8 cellular contexts compared by ENCODE assay signal in the genomic region with DNA sequence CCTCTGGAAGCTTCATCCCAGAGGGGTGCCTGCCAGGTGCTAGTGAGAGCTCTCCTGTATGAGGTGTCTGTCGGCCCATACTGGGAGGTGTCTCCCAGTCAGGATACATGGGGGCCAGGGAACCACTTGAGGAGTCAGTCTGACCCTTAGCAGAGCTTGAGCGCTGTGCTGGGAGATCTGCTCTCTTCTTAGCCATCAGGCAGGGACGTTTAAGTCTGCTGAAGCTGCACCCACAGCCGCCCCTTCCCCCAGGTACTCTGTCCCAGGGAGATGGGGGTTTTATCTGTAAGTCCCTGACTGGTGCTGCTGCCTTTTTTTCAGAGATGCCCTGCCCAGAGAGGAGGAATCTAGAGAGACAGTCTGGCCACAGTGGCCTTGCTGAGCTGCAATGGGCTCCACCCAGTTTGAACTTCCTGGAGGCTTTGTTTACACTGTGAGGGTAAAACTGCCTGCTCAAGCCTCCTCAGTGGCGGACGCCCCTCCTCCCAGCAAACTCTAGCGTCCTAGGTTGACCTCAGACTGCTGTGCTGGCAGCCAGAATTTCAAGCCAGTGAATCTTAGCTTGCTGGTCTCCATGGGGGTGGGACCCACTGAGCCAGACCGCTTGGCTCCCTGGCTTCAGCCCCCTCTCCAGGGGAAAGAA.
DNase-seq lines count a peak whose midpoint lies in the region; ATAC-seq and TF ChIP-seq lines count a peak whose summit lies in the region.
"Not testable (repeated sequence)": the region's sequence is repeated elsewhere in the genome, so short reads cannot be mapped to it uniquely, and the experiment has no call there.

No MANE protein-coding gene starts in this region.

- not testable (repeated sequence) for H3K56ac ChIP-seq in mesendoderm (ENCODE audit: low read length)

- not testable (repeated sequence) for H3K4me3 Mint-ChIP-seq in Caco-2 (ENCODE audit: unreplicated experiment); WTC11
- peak overlapping the region; percentile 16 for H3K4me3 Mint-ChIP-seq in activated T-helper 17 cell treated with anti-CD3 and anti-CD28 coated beads, Interleukin-2, amount 50 U/mL, for 72 hours

- H2BK5ac ChIP-seq in mesendoderm (ENCODE audit: low read length): not testable (repeated sequence)

- H2BK120ac ChIP-seq in mesendoderm (ENCODE audit: low read depth, low read length): not testable (repeated sequence)

- not testable (repeated sequence) for H3K79me1 ChIP-seq in mesendoderm (ENCODE audit: low read length)

- H3K4me1 Mint-ChIP-seq in Caco-2 (ENCODE audit: low read depth, unreplicated experiment); WTC11; activated T-helper 17 cell treated with anti-CD3 and anti-CD28 coated beads, Interleukin-2, amount 50 U/mL, for 72 hours: not testable (repeated sequence)

- H3K36me3 Mint-ChIP-seq in Caco-2 (ENCODE audit: insufficient read depth, unreplicated experiment); WTC11; activated T-helper 17 cell treated with anti-CD3 and anti-CD28 coated beads, Interleukin-2, amount 50 U/mL, for 72 hours (ENCODE audit: low read depth): not testable (repeated sequence)

- not testable (repeated sequence) for H3K27ac Mint-ChIP-seq in Caco-2 (ENCODE audit: unreplicated experiment); WTC11
- H3K27ac Mint-ChIP-seq in activated T-helper 17 cell treated with anti-CD3 and anti-CD28 coated beads, Interleukin-2, amount 50 U/mL, for 72 hours: peak overlapping the region; percentile 7

- H3K23ac ChIP-seq in mesendoderm (ENCODE audit: low read length): not testable (repeated sequence)

- not testable (repeated sequence) for H2AK5ac ChIP-seq in mesendoderm (ENCODE audit: low read length)

- not testable (repeated sequence) for H3K79me2 ChIP-seq in OCI-LY7 (ENCODE audit: insufficient read depth, low read depth, low read length); mesendoderm (ENCODE audit: control insufficient read depth, insufficient read depth, low read length)

- WGBS in mesendoderm (ENCODE audit: extremely low coverage, insufficient coverage, low lambda C conversion rate): no CpG with 5 or more reads among the region's 8 CpGs

- intact Hi-C loops in Caco-2 (cut with micrococcal nuclease; ENCODE audit: unreplicated experiment); OCI-LY7 (cut with micrococcal nuclease; ENCODE audit: unreplicated experiment): not testable (repeated sequence)

- not testable (repeated sequence) for H3K4me2 ChIP-seq in OCI-LY7 (ENCODE audit: low read length); mesendoderm (ENCODE audit: low read length)

- H3K27me3 Mint-ChIP-seq in Caco-2 (ENCODE audit: insufficient read depth, unreplicated experiment); WTC11 (ENCODE audit: low read depth); activated T-helper 17 cell treated with anti-CD3 and anti-CD28 coated beads, Interleukin-2, amount 50 U/mL, for 72 hours: not testable (repeated sequence)

- not testable (repeated sequence) for H2BK15ac ChIP-seq in mesendoderm (replicated peaks; ENCODE audit: low read depth)

- not testable (repeated sequence) for H3K18ac ChIP-seq in mesendoderm (ENCODE audit: low read length)

- not testable (repeated sequence) for H3K4me3 ChIP-seq in Caco-2 (ENCODE audit: low read depth, low read length); LNCaP clone FGC (ENCODE audit: low read depth, low read length); OCI-LY7 (ENCODE audit: low read depth, low read length, poor library complexity, severe bottlenecking); fibroblast of villous mesenchyme (ENCODE audit: low read depth, low read length); mesendoderm (ENCODE audit: low read length)

- peak; percentile 84 for ATAC-seq in WTC11
- peak; percentile 37 for ATAC-seq in activated T-helper 17 cell treated with anti-CD3 and anti-CD28 coated beads, Interleukin-2, amount 50 U/mL, for 72 hours (replicated peaks)

- not testable (repeated sequence) for H4K8ac ChIP-seq in mesendoderm (ENCODE audit: low read depth, low read length)

- H3K27me3 ChIP-seq in Caco-2 (replicated peaks; ENCODE audit: control insufficient read depth, insufficient read depth, low read length); mesendoderm (ENCODE audit: insufficient read depth, low read length, poor library complexity): not testable (repeated sequence)

- H2AFZ ChIP-seq in OCI-LY7 (ENCODE audit: low read length): not testable (repeated sequence)

- not testable (repeated sequence) for H3K27ac ChIP-seq in OCI-LY7 (ENCODE audit: low read depth, low read length, poor library complexity, severe bottlenecking); mesendoderm (ENCODE audit: low read depth, low read length)

- not testable (repeated sequence) for H4K5ac ChIP-seq in mesendoderm (ENCODE audit: low read length)

- H3K36me3 ChIP-seq in Caco-2 (ENCODE audit: control insufficient read depth, insufficient read depth, low read length); OCI-LY7 (ENCODE audit: insufficient read depth, low read length); mesendoderm (ENCODE audit: control insufficient read depth, insufficient read depth, low read length): not testable (repeated sequence)

- not testable (repeated sequence) for H3K9me3 Mint-ChIP-seq in Caco-2 (ENCODE audit: unreplicated experiment); activated T-helper 17 cell treated with anti-CD3 and anti-CD28 coated beads, Interleukin-2, amount 50 U/mL, for 72 hours
- H3K9me3 Mint-ChIP-seq in WTC11: peaks cover 22% of the 10 kb centered on the region

- CTCF ChIA-PET in Caco-2 (lab: Charles Lee); OCI-LY7 (lab: Charles Lee; ENCODE audit: unreplicated experiment); WTC11 (lab: Charles Lee): not testable (repeated sequence)

- not testable (repeated sequence) for H3K4me1 ChIP-seq in Caco-2; OCI-LY7 (ENCODE audit: insufficient read depth, low read length, poor library complexity, severe bottlenecking); mesendoderm (ENCODE audit: control insufficient read depth, low read depth, low read length)

- H3K9me3 ChIP-seq in Caco-2; OCI-LY7 (ENCODE audit: low read length): not testable (repeated sequence)

- not testable (repeated sequence) for H3K9ac ChIP-seq in mesendoderm (ENCODE audit: low read length)

- not testable (repeated sequence) for H3K4ac ChIP-seq in mesendoderm (ENCODE audit: low read depth, low read length)

- not testable (repeated sequence) for TF ChIP-seq CTCF in Caco-2 (IDR thresholded peaks at IDR 0.05; ENCODE audit: insufficient read depth in 1 of 2, low read depth in 1 of 2, low read length in 1 of 2, severe bottlenecking in 1 of 2, unreplicated experiment in 1 of 2); LNCaP clone FGC (IDR thresholded peaks at IDR 0.05; ENCODE audit: control insufficient read depth, extremely low read depth, insufficient read depth); OCI-LY7 (conservative IDR thresholded peaks at IDR 0.05; ENCODE audit: low read length); WTC11 (IDR thresholded peaks at IDR 0.05); fibroblast of villous mesenchyme (IDR thresholded peaks at IDR 0.05; ENCODE audit: insufficient read depth, low read depth, low read length)

- BruUV-seq in Caco-2 (replicated peaks; lab: Mats Ljungman, UMichigan); OCI-LY7 (replicated peaks; lab: Mats Ljungman, UMichigan): not testable (repeated sequence)

- POLR2A ChIA-PET in Caco-2 (lab: Charles Lee); OCI-LY7 (lab: Charles Lee): not testable (repeated sequence)
- POLR2A ChIA-PET in WTC11 (lab: Charles Lee): interaction anchor here (1.3 kb wide), 1 partner anchor 93 kb away, joined by 3 read pairs; a partner anchor contains a TSS

- DNase-seq in Caco-2 (peak; percentile 38 to 69), LNCaP clone FGC (ENCODE audit: low read depth) (peak; percentile 13), OCI-LY7 (ENCODE audit: low spot score) (peak; percentile 18), fibroblast of villous mesenchyme (ENCODE audit: low read depth) (peak; percentile 60), mesendoderm (peak; percentile 55)
- DNase-seq in WTC11 (ENCODE audit: low spot score): not testable (repeated sequence)
- DNase-seq in stimulated activated CD8-positive, alpha-beta memory T cell treated with anti-CD3 and anti-CD28 coated beads, Interleukin-12 subunit alpha, Interleukin-12 subunit beta, amount 100 ng/mL, for 1 hour (ENCODE audit: low read depth): peak; percentile 19

- not testable (repeated sequence) for H3K9me2 ChIP-seq in OCI-LY7 (ENCODE audit: insufficient read depth, low read length)

- not testable (repeated sequence) for H4K20me1 ChIP-seq in OCI-LY7 (ENCODE audit: insufficient read depth, low read length)

TF ChIP-seq in WTC11, 78 proteins besides CTCF, POLR2A, EP300 and RAD21:
- TF ChIP-seq, protein P1, sequence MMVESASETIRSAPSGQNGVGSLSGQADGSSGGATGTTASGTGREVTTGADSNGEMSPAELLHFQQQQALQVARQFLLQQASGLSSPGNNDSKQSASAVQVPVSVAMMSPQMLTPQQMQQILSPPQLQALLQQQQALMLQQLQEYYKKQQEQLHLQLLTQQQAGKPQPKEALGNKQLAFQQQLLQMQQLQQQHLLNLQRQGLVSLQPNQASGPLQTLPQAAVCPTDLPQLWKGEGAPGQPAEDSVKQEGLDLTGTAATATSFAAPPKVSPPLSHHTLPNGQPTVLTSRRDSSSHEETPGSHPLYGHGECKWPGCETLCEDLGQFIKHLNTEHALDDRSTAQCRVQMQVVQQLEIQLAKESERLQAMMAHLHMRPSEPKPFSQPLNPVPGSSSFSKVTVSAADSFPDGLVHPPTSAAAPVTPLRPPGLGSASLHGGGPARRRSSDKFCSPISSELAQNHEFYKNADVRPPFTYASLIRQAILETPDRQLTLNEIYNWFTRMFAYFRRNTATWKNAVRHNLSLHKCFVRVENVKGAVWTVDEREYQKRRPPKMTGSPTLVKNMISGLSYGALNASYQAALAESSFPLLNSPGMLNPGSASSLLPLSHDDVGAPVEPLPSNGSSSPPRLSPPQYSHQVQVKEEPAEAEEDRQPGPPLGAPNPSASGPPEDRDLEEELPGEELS (CRISPR knock-in tag; IDR thresholded peaks at IDR 0.05): 0 out of 2 replicates have a peak, but pooled peaks have one; percentile 28
